In genomic region chr3:113274425-113274824, GRCh38 we compare ENCODE assay signal across 24 cellular contexts.
DNase-seq lines count a peak whose midpoint lies in the region; ATAC-seq and TF ChIP-seq lines count a peak whose summit lies in the region.
"Had no signal": no experiment of that assay in that cellular context is flagged by ENCODE, and none has a peak within 500 bp of the region (broad histone marks: within the 10 kb centered on the region; RNA-seq: fewer than 3 reads in every experiment).

No MANE protein-coding gene starts in this region.

- no peaks in the 10 kb centered on the region for H3K79me1 ChIP-seq in IMR-90 (ENCODE audit: low read depth in 1 of 2, low read length in 2 of 2)

- POLR2A ChIA-PET in IMR-90 (lab: Charles Lee; ENCODE audit: unreplicated experiment), result no interaction called here

- H3K36me3 Mint-ChIP-seq in dendritic cell treated with granulocyte-macrophage colony-stimulating factor and Interleukin-4, amounts not matched to agents 40 ng/mL and 50 ng/mL, for 4 days (ENCODE audit: low read depth), result no peaks in the 10 kb centered on the region
- H3K36me3 Mint-ChIP-seq in nephron (ENCODE audit: low read depth) (peaks cover 83% of the 10 kb centered on the region), GM23338 (ENCODE audit: low read depth) (no peaks in the 10 kb centered on the region; the same call in 2 of the 3 replicates)
- H3K36me3 Mint-ChIP-seq: activated naive CD8-positive, alpha-beta T cell; naive thymus-derived CD8-positive, alpha-beta T cell; stimulated activated effector memory CD8-positive, alpha-beta T cell treated with anti-CD3 and anti-CD28 coated beads, Interleukin-12 subunit alpha, Interleukin-12 subunit beta, amount 100 ng/mL, for 72 hours had no signal

- H2AK9ac ChIP-seq in IMR-90 (replicated peaks; ENCODE audit: low read depth, low read length, poor library complexity), result no peak overlapping the region

- TF ChIP-seq RAD21 in IMR-90 (IDR thresholded peaks at IDR 0.05; ENCODE audit: low read length), result no peak

- in situ Hi-C loops in IMR-90 (cut with MboI; ENCODE audit: low sequenced_read_pairs), result no loop called here

- peaks cover 59% of the 10 kb centered on the region for H3K36me3 ChIP-seq in IMR-90 (ENCODE audit: control insufficient read depth, insufficient read depth, low read length)
- peaks cover 55 to 64% of the 10 kb centered on the region in 2 donors for H3K36me3 ChIP-seq in stomach smooth muscle (ENCODE audit: control insufficient read depth in 2 of 2, insufficient read depth in 2 of 2, low read length in 2 of 2)
- H3K36me3 ChIP-seq in GM23338 (ENCODE audit: insufficient read depth), result no peaks in the 10 kb centered on the region
- H3K36me3 ChIP-seq: BLaER1 had no signal

- H3K27ac ChIP-seq in IMR-90 (ENCODE audit: insufficient read depth, low read length) (no peak overlapping the region), stomach smooth muscle (ENCODE audit: low read length) (peak overlapping the region; percentile 88), GM23338 (ENCODE audit: low read depth) (no peak overlapping the region)
- H3K27ac ChIP-seq: BLaER1, parathyroid adenoma had no signal

- no peak overlapping the region for H2BK20ac ChIP-seq in IMR-90 (ENCODE audit: low read depth, low read length)

- H2AK5ac ChIP-seq in IMR-90 (ENCODE audit: low read depth, low read length), result 0 out of 2 replicates have a peak overlapping the region, but pooled peaks have one; percentile 4

- intact Hi-C loops in IMR-90 (cut with micrococcal nuclease), result no loop called here
- intact Hi-C loops in dendritic cell treated with granulocyte-macrophage colony-stimulating factor and Interleukin-4, amounts not matched to agents 40 ng/mL and 50 ng/mL, for 4 days (cut with micrococcal nuclease), result no loop called here

- peaks cover 51% of the 10 kb centered on the region for H3K4me1 Mint-ChIP-seq in dendritic cell treated with granulocyte-macrophage colony-stimulating factor and Interleukin-4, amounts not matched to agents 40 ng/mL and 50 ng/mL, for 4 days (ENCODE audit: low read depth)
- H3K4me1 Mint-ChIP-seq in nephron (peaks cover 66% of the 10 kb centered on the region), GM23338 (peaks cover 18% of the 10 kb centered on the region)
- H3K4me1 Mint-ChIP-seq: stimulated activated effector memory CD8-positive, alpha-beta T cell treated with anti-CD3 and anti-CD28 coated beads, Interleukin-12 subunit alpha, Interleukin-12 subunit beta, amount 100 ng/mL, for 72 hours had no signal

- H3K27ac Mint-ChIP-seq in dendritic cell treated with granulocyte-macrophage colony-stimulating factor and Interleukin-4, amounts not matched to agents 40 ng/mL and 50 ng/mL, for 4 days, result peak overlapping the region; percentile 94
- peak overlapping the region; percentile 95 to 100 (median 96) for H3K27ac Mint-ChIP-seq in nephron
- H3K27ac Mint-ChIP-seq in GM23338, result no peak overlapping the region
- H3K27ac Mint-ChIP-seq: activated naive CD8-positive, alpha-beta T cell; activated T-helper 2 cell treated with anti-CD3 and anti-CD28 coated beads, Interferon-gamma antibody, Interleukin-2, Interleukin-4, amounts not matched to agents 10 μg/mL and 5 μg/mL and 100 μg/mL, durations not matched to agents 14 hours and 24 hours and 36 hours; stimulated activated effector memory CD8-positive, alpha-beta T cell treated with anti-CD3 and anti-CD28 coated beads, Interleukin-12 subunit alpha, Interleukin-12 subunit beta, amount 100 ng/mL, for 72 hours had no signal

- H3K27me3 ChIP-seq in IMR-90 (ENCODE audit: control insufficient read depth, insufficient read depth, low read length), result no peaks in the 10 kb centered on the region; the same call in 1 of the 2 replicates
- H3K27me3 ChIP-seq in stomach smooth muscle (ENCODE audit: control insufficient read depth in 1 of 2, insufficient read depth in 2 of 2, low read length in 2 of 2), result no peaks in the 10 kb centered on the region
- H3K27me3 ChIP-seq in GM23338 (ENCODE audit: insufficient read depth), result no peaks in the 10 kb centered on the region
- H3K27me3 ChIP-seq: ascending aorta, BLaER1 had no signal

- no TSS peak for BruUV-seq in IMR-90 (replicated peaks; lab: Mats Ljungman, UMichigan)

- H3K56ac ChIP-seq in IMR-90 (ENCODE audit: extremely low read depth, insufficient read depth, low read length), result no peak overlapping the region

- DNase-seq in IMR-90 (no peak), GM23338 (ENCODE audit: low spot score) (no peak), hippocampal formation (lab: John Stamatoyannopoulos, UW) (no peak)
- DNase-seq: activated CD4-positive, alpha-beta T cell treated with anti-CD3 and anti-CD28 coated beads, Interleukin-2, amount 50 U/mL, for 4 hours; central memory CD4-positive, alpha-beta T cell; dermis blood vessel endothelial cell; islet precursor cell; KG1; MM.1S; naive thymus-derived CD8-positive, alpha-beta T cell; NCI-H2227 treated with DMSO at 0.1 percent for 48 hours; stimulated activated CD4-positive, alpha-beta T cell treated with anti-CD3 and anti-CD28 coated beads, Interleukin-12 subunit alpha, Interleukin-12 subunit beta, amount 100 ng/mL, for 4 hours; stimulated activated CD4-positive, alpha-beta T cell treated with anti-CD3 and anti-CD28 coated beads, Interleukin-4, amount 100 ng/mL, for 24 hours had no signal

- no peak for TF ChIP-seq POLR2A in IMR-90 (IDR thresholded peaks at IDR 0.05; ENCODE audit: low read depth, low read length)

- H4K8ac ChIP-seq in IMR-90 (ENCODE audit: low read depth in 2 of 2, low read length in 2 of 2), result no peak overlapping the region

- no peak overlapping the region for H2BK15ac ChIP-seq in IMR-90 (ENCODE audit: low read depth, low read length)

- H3K4me1 ChIP-seq in IMR-90 (ENCODE audit: control insufficient read depth, insufficient read depth, low read length) (peaks cover 11% of the 10 kb centered on the region; the same call in 1 of the 2 replicates), stomach smooth muscle (ENCODE audit: control insufficient read depth, insufficient read depth, low read length) (peaks cover 49% of the 10 kb centered on the region), GM23338 (ENCODE audit: insufficient read depth) (no peaks in the 10 kb centered on the region)
- H3K4me1 ChIP-seq: BLaER1, parathyroid adenoma had no signal

- H3K9me1 ChIP-seq in IMR-90 (ENCODE audit: insufficient read depth, low read length), result 0 out of 2 replicates have a peak, but pooled peaks cover 8% of the 10 kb centered on the region

- H3K14ac ChIP-seq in IMR-90 (replicated peaks; ENCODE audit: low read depth, low read length), result no peak overlapping the region

- H3K9me3 ChIP-seq in IMR-90 (ENCODE audit: control insufficient read depth, insufficient read depth, low read length), result no peaks in the 10 kb centered on the region
- no peaks in the 10 kb centered on the region for H3K9me3 ChIP-seq in stomach smooth muscle (ENCODE audit: control insufficient read depth in 2 of 2, low read length in 2 of 2)
- H3K9me3 ChIP-seq: ascending aorta, BLaER1 had no signal

- H3K9me2 ChIP-seq in GM23338 (ENCODE audit: insufficient read depth), result no peaks in the 10 kb centered on the region

- no peak overlapping the region for H3K18ac ChIP-seq in IMR-90 (ENCODE audit: low read depth, low read length)

- H3K23ac ChIP-seq in IMR-90 (ENCODE audit: low read depth, low read length), result no peak overlapping the region

- no peak overlapping the region for H3K4me3 ChIP-seq in IMR-90 (ENCODE audit: insufficient read depth, low read depth, low read length)
- no peak overlapping the region for H3K4me3 ChIP-seq in stomach smooth muscle (ENCODE audit: low read length in 2 of 2)
- no peak overlapping the region for H3K4me3 ChIP-seq in GM23338
- H3K4me3 ChIP-seq: ascending aorta, BLaER1 had no signal

- no peaks in the 10 kb centered on the region for H3K9me3 Mint-ChIP-seq in dendritic cell treated with granulocyte-macrophage colony-stimulating factor and Interleukin-4, amounts not matched to agents 40 ng/mL and 50 ng/mL, for 4 days
- no peaks in the 10 kb centered on the region for H3K9me3 Mint-ChIP-seq in nephron
- no peaks in the 10 kb centered on the region for H3K9me3 Mint-ChIP-seq in GM23338
- H3K9me3 Mint-ChIP-seq: activated T-helper 2 cell treated with anti-CD3 and anti-CD28 coated beads, Interferon-gamma antibody, Interleukin-2, Interleukin-4, amounts not matched to agents 10 μg/mL and 5 μg/mL and 100 μg/mL, durations not matched to agents 14 hours and 24 hours and 36 hours; naive thymus-derived CD8-positive, alpha-beta T cell; stimulated activated effector memory CD8-positive, alpha-beta T cell treated with anti-CD3 and anti-CD28 coated beads, Interleukin-12 subunit alpha, Interleukin-12 subunit beta, amount 100 ng/mL, for 72 hours had no signal

- H3K27me3 Mint-ChIP-seq in dendritic cell treated with granulocyte-macrophage colony-stimulating factor and Interleukin-4, amounts not matched to agents 40 ng/mL and 50 ng/mL, for 4 days, result no peaks in the 10 kb centered on the region
- no peaks in the 10 kb centered on the region for H3K27me3 Mint-ChIP-seq in nephron (ENCODE audit: low read depth)
- H3K27me3 Mint-ChIP-seq in GM23338 (ENCODE audit: insufficient read depth, low read depth, poor library complexity), result peaks cover 3% of the 10 kb centered on the region

- H4K20me1 ChIP-seq in IMR-90 (ENCODE audit: insufficient read depth, low read length), result no peaks in the 10 kb centered on the region; the same call in 1 of the 2 replicates
- no peaks in the 10 kb centered on the region for H4K20me1 ChIP-seq in GM23338 (replicated peaks; ENCODE audit: insufficient read depth)
- H4K20me1 ChIP-seq: BLaER1 had no signal

- CTCF ChIA-PET in IMR-90 (lab: Yijun Ruan, JAX), result interaction anchor here (2.0 kb wide), 1 partner anchor 13 kb away, joined by 5 read pairs; no protein-coding TSS in a partner anchor

- dilution Hi-C loops in IMR-90 (cut with HindIII; ENCODE audit: low sequenced_read_pairs, unreplicated experiment), result no loop called here

- TF ChIP-seq CTCF in IMR-90 (conservative IDR thresholded peaks at IDR 0.05; ENCODE audit: low read depth, low read length) (no peak), nephron (IDR thresholded peaks at IDR 0.05; ENCODE audit: unreplicated experiment in 3 of 3) (no peak), GM23338 (conservative IDR thresholded peaks at IDR 0.05; ENCODE audit: low read depth in 2 of 2) (no peak)

- ATAC-seq in IMR-90 (ENCODE audit: low read depth) (no peak), GM23338 (no peak), HG02970 (IDR thresholded peaks at IDR 0.05; ENCODE audit: low FRiP score, unreplicated experiment) (no peak)
- ATAC-seq: naive thymus-derived CD8-positive, alpha-beta T cell; right cardiac atrium; stimulated activated effector memory CD8-positive, alpha-beta T cell treated with anti-CD3 and anti-CD28 coated beads, Interleukin-12 subunit alpha, Interleukin-12 subunit beta, amount 100 ng/mL, for 72 hours had no signal

- H2AFZ ChIP-seq in IMR-90 (replicated peaks; ENCODE audit: low read length, poor library complexity) (no peak overlapping the region), GM23338 (no peak overlapping the region)
- H2AFZ ChIP-seq: parathyroid adenoma had no signal

- no peak overlapping the region for H2BK120ac ChIP-seq in IMR-90 (ENCODE audit: low read depth, low read length)

- no peak overlapping the region for H3K4me2 ChIP-seq in IMR-90 (ENCODE audit: low read depth, low read length)
- H3K4me2 ChIP-seq in GM23338, result no peak overlapping the region
- H3K4me2 ChIP-seq: BLaER1 had no signal

- WGBS in IMR-90 (ENCODE audit: extremely low coverage in 2 of 2, insufficient read length in 1 of 2), 2 experiments, result 96% methylated on average over 5 of the region's 15 CpGs; no CpG with 5 or more reads in 1 of the 2 experiments

- no peak overlapping the region for H3K4me3 Mint-ChIP-seq in dendritic cell treated with granulocyte-macrophage colony-stimulating factor and Interleukin-4, amounts not matched to agents 40 ng/mL and 50 ng/mL, for 4 days
- H3K4me3 Mint-ChIP-seq in nephron, result no peak overlapping the region
- no peak overlapping the region for H3K4me3 Mint-ChIP-seq in GM23338
- H3K4me3 Mint-ChIP-seq: activated naive CD8-positive, alpha-beta T cell; naive thymus-derived CD8-positive, alpha-beta T cell; stimulated activated effector memory CD8-positive, alpha-beta T cell treated with anti-CD3 and anti-CD28 coated beads, Interleukin-12 subunit alpha, Interleukin-12 subunit beta, amount 100 ng/mL, for 72 hours had no signal

- no peak overlapping the region for H4K91ac ChIP-seq in IMR-90 (ENCODE audit: insufficient read depth, low read depth, low read length)

- H4K5ac ChIP-seq in IMR-90 (ENCODE audit: low read depth, low read length), result no peak overlapping the region

- H2BK5ac ChIP-seq in IMR-90 (ENCODE audit: low read depth, low read length, poor library complexity, severe bottlenecking), result no peak overlapping the region

- H3F3A ChIP-seq in GM23338 (replicated peaks; ENCODE audit: low read depth), result no peaks in the 10 kb centered on the region

- H3K4ac ChIP-seq in IMR-90 (ENCODE audit: low read depth, low read length), result no peak overlapping the region

- no peak overlapping the region for H3K9ac ChIP-seq in IMR-90 (ENCODE audit: low read depth, low read length)
- no peak overlapping the region for H3K9ac ChIP-seq in stomach smooth muscle (ENCODE audit: low read length in 2 of 2)
- H3K9ac ChIP-seq: BLaER1, parathyroid adenoma had no signal

- no peaks in the 10 kb centered on the region for H3K79me2 ChIP-seq in GM23338 (replicated peaks; ENCODE audit: insufficient read depth)
- H3K79me2 ChIP-seq: parathyroid adenoma had no signal
